Comparison of ENCODE assay signal across 8 cellular contexts in the genomic region with DNA sequence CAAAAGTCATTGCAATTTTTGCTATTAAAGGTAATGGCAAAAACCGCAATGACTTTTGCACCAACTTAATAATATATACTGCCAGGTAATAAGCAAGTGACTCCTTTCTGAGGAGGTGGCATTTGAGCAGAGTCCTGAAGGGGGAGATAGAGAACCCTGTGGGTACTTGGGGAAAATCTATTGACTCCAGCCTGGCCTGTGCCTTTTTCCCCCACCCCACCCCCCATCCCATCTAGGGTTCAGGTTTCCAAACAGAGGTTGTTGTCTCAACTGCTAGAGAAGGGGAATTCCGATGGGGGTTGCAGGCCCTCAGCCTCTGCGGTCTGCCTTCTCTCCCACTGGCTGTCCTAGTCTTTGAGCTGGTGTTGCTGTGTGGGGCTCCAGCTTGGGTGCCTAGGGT.
DNase-seq lines count a peak whose midpoint lies in the region; ATAC-seq and TF ChIP-seq lines count a peak whose summit lies in the region.

No MANE protein-coding gene starts in this region.

- no peak overlapping the region for H2AFZ ChIP-seq in SU-DHL-6 (ENCODE audit: low read depth, low read length, severe bottlenecking)

- H3K4me2 ChIP-seq in SU-DHL-6 (ENCODE audit: low read depth, low read length, poor library complexity, severe bottlenecking): peak overlapping the region; percentile 70

- peaks cover 36% of the 10 kb centered on the region for H3K79me2 ChIP-seq in SU-DHL-6 (ENCODE audit: insufficient read depth, low read length)

- H3K9me2 ChIP-seq in SU-DHL-6 (replicated peaks; ENCODE audit: insufficient read depth, low read length): no peaks in the 10 kb centered on the region

- H3K27me3 ChIP-seq in SU-DHL-6 (ENCODE audit: low read length): no peaks in the 10 kb centered on the region

- DNase-seq in NCI-H82 (lab: John Stamatoyannopoulos, UW) (peak; percentile 67), NCI-H82 treated with DMSO at 0.1 percent for 48 hours (lab: John Stamatoyannopoulos, UW; ENCODE audit: unreplicated experiment) (no peak), erythroblast (lab: John Stamatoyannopoulos, UW) (peak; percentile 21 to 32), GM03348 (ENCODE audit: low spot score) (no peak), COLO829 (ENCODE audit: low spot score) (no peak)
- DNase-seq in stimulated activated CD8-positive, alpha-beta memory T cell treated with anti-CD3 and anti-CD28 coated beads, Interleukin-4, amount 100 ng/mL, for 48 hours: peak; percentile 36

- H3K9ac ChIP-seq in SU-DHL-6 (ENCODE audit: low read length): peak overlapping the region; percentile 53

- peak overlapping the region; percentile 99 for H3K27ac ChIP-seq in SU-DHL-6 (ENCODE audit: low read depth, low read length)

- H3K4me3 ChIP-seq in SU-DHL-6 (ENCODE audit: insufficient read depth, low read length, poor library complexity, severe bottlenecking): no peak overlapping the region

- H3F3A ChIP-seq in SU-DHL-6 (ENCODE audit: insufficient read depth): peaks cover 58% of the 10 kb centered on the region

- TF ChIP-seq POLR2A in erythroblast (IDR thresholded peaks at IDR 0.05; ENCODE audit: low read length): no peak

- H4K20me1 ChIP-seq in SU-DHL-6 (ENCODE audit: low read depth, low read length): no peaks in the 10 kb centered on the region

- H3K36me3 ChIP-seq in SU-DHL-6 (ENCODE audit: low read length): peaks cover 21% of the 10 kb centered on the region; the same call in 1 of the 2 replicates

- ATAC-seq in HG02588 (IDR thresholded peaks at IDR 0.05; ENCODE audit: unreplicated experiment): peak; percentile 55

- no peaks in the 10 kb centered on the region for H3K9me3 ChIP-seq in SU-DHL-6 (ENCODE audit: insufficient read depth, low read length)

- peak; percentile 75 for TF ChIP-seq CTCF in SU-DHL-6 (IDR thresholded peaks at IDR 0.05; ENCODE audit: insufficient read depth, low read length, poor library complexity, severe bottlenecking)

Comparison
In these comparisons a context has a peak if more than half of its experiments do, and no peak if none do; other contexts are left out.
1. DNase-seq: peak in NCI-H82 (single experiment), erythroblast (2 of 2) and stimulated activated CD8-positive, alpha-beta memory T cell treated with anti-CD3 and anti-CD28 coated beads, Interleukin-4, amount 100 ng/mL, for 48 hours (single experiment); none in NCI-H82 treated with DMSO at 0.1 percent for 48 hours (single experiment), GM03348 (single experiment) and COLO829 (single experiment).